ENCODE assay signal across 1 cellular context in genomic region chr1:30748098-30748698, GRCh38.
TF ChIP-seq lines count a peak whose summit lies in the region.

No MANE protein-coding gene starts in this region.

TF ChIP-seq in K562, 482 proteins besides CTCF, POLR2A, EP300 and RAD21 (continued from another document):
- TF ChIP-seq RERE (CRISPR knock-in tag; IDR thresholded peaks at IDR 0.05; ENCODE audit: borderline replicate concordance) (0 out of 2 replicates have a peak, but pooled peaks have one; percentile 29), NR2C1 (IDR thresholded peaks at IDR 0.05) (no peak), NR2C1 (tag; IDR thresholded peaks at IDR 0.05) (no peak)
